1 cellular context compared by ENCODE assay signal in genomic region chr14:22664261-22664660, GRCh38.
TF ChIP-seq lines count a peak whose summit lies in the region.

No MANE protein-coding gene starts in this region.

TF ChIP-seq in HEK293, 187 proteins besides CTCF, POLR2A, EP300 and RAD21 (continued from another document and continues in another):
- TF ChIP-seq, protein P1, sequence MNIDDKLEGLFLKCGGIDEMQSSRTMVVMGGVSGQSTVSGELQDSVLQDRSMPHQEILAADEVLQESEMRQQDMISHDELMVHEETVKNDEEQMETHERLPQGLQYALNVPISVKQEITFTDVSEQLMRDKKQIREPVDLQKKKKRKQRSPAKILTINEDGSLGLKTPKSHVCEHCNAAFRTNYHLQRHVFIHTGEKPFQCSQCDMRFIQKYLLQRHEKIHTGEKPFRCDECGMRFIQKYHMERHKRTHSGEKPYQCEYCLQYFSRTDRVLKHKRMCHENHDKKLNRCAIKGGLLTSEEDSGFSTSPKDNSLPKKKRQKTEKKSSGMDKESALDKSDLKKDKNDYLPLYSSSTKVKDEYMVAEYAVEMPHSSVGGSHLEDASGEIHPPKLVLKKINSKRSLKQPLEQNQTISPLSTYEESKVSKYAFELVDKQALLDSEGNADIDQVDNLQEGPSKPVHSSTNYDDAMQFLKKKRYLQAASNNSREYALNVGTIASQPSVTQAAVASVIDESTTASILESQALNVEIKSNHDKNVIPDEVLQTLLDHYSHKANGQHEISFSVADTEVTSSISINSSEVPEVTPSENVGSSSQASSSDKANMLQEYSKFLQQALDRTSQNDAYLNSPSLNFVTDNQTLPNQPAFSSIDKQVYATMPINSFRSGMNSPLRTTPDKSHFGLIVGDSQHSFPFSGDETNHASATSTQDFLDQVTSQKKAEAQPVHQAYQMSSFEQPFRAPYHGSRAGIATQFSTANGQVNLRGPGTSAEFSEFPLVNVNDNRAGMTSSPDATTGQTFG (tag by site-specific recombination; IDR thresholded peaks at IDR 0.05; ENCODE audit: borderline replicate concordance) = no peak
- TF ChIP-seq ZNF660 (tag by site-specific recombination; IDR thresholded peaks at IDR 0.05) (peak; percentile 29; the same call in 1 of the 2 replicates), ZNF670 (tag by site-specific recombination; IDR thresholded peaks at IDR 0.05; ENCODE audit: low read depth) (no peak), PRDM10 (tag by site-specific recombination; IDR thresholded peaks at IDR 0.05) (peak; percentile 66), FEZF1 (tag by site-specific recombination; IDR thresholded peaks at IDR 0.05) (peak; percentile 84), ZNF473 (tag by site-specific recombination; IDR thresholded peaks at IDR 0.05) (no peak), ZNF394 (tag by site-specific recombination; IDR thresholded peaks at IDR 0.05; ENCODE audit: borderline replicate concordance) (peak; percentile 56; the same call in 1 of the 2 replicates), KLF1 (tag by site-specific recombination; IDR thresholded peaks at IDR 0.05) (peak; percentile 94), GLI4 (tag by site-specific recombination; IDR thresholded peaks at IDR 0.05) (no peak), ZBTB8A (tag by site-specific recombination; IDR thresholded peaks at IDR 0.05) (no peak), SP7 (tag by site-specific recombination; IDR thresholded peaks at IDR 0.05) (peak; percentile 96), ZBTB26 (tag by site-specific recombination; optimal IDR thresholded peaks at IDR 0.05) (no peak), SP2 (tag by site-specific recombination; IDR thresholded peaks at IDR 0.05) (no peak), ZNF48 (tag by site-specific recombination; IDR thresholded peaks at IDR 0.05) (no peak), TSHZ1 (tag by site-specific recombination; IDR thresholded peaks at IDR 0.05; ENCODE audit: borderline replicate concordance) (peak; percentile 81; the same call in 1 of the 2 replicates), ZBTB7A (tag by site-specific recombination; IDR thresholded peaks at IDR 0.05; ENCODE audit: low read depth) (no peak), ZNF701 (tag by site-specific recombination; IDR thresholded peaks at IDR 0.05) (no peak), ZNF558 (tag by site-specific recombination; IDR thresholded peaks at IDR 0.05) (no peak; the same call in 1 of the 2 replicates), PRDM1 (tag by site-specific recombination; IDR thresholded peaks at IDR 0.05) (no peak), ZEB2 (tag by site-specific recombination; IDR thresholded peaks at IDR 0.05) (peak; percentile 94), ZNF704 (tag by site-specific recombination; IDR thresholded peaks at IDR 0.05) (no peak), TCF7L2 (IDR thresholded peaks at IDR 0.05; ENCODE audit: borderline replicate concordance, low read depth, low read length) (peak; percentile 13; the same call in 1 of the 2 replicates), ZNF350 (tag by site-specific recombination; IDR thresholded peaks at IDR 0.05) (no peak), SP3 (tag by site-specific recombination; IDR thresholded peaks at IDR 0.05) (peak; percentile 60), ZNF785 (tag by site-specific recombination; IDR thresholded peaks at IDR 0.05) (no peak), ZNF292 (tag by site-specific recombination; IDR thresholded peaks at IDR 0.05; ENCODE audit: borderline replicate concordance, low read depth) (no peak), ZNF391 (tag by site-specific recombination; IDR thresholded peaks at IDR 0.05; ENCODE audit: borderline replicate concordance, low read depth) (no peak), HOXA7 (CRISPR knock-in tag; IDR thresholded peaks at IDR 0.05; ENCODE audit: borderline replicate concordance) (no peak), ZSCAN30 (tag by site-specific recombination; IDR thresholded peaks at IDR 0.05) (no peak), ZNF621 (tag by site-specific recombination; IDR thresholded peaks at IDR 0.05) (no peak), ELK4 (IDR thresholded peaks at IDR 0.05; ENCODE audit: borderline replicate concordance, low read depth, low read length) (no peak), YY1 (tag by site-specific recombination; IDR thresholded peaks at IDR 0.05) (no peak), GLI2 (tag by site-specific recombination; IDR thresholded peaks at IDR 0.05; ENCODE audit: borderline replicate concordance, low read depth) (no peak), ZSCAN23 (tag by site-specific recombination; IDR thresholded peaks at IDR 0.05) (peak; percentile 66; the same call in 1 of the 2 replicates), ZNF174 (tag by site-specific recombination; IDR thresholded peaks at IDR 0.05) (no peak), ZSCAN5A (tag by site-specific recombination; IDR thresholded peaks at IDR 0.05) (no peak), OVOL3 (tag by site-specific recombination; IDR thresholded peaks at IDR 0.05) (no peak), ZNF76 (tag by site-specific recombination; IDR thresholded peaks at IDR 0.05; ENCODE audit: borderline replicate concordance, low read depth) (peak; percentile 77; the same call in 1 of the 2 replicates), ZNF521 (tag by site-specific recombination; IDR thresholded peaks at IDR 0.05) (no peak)
- TF ChIP-seq, protein P2, sequence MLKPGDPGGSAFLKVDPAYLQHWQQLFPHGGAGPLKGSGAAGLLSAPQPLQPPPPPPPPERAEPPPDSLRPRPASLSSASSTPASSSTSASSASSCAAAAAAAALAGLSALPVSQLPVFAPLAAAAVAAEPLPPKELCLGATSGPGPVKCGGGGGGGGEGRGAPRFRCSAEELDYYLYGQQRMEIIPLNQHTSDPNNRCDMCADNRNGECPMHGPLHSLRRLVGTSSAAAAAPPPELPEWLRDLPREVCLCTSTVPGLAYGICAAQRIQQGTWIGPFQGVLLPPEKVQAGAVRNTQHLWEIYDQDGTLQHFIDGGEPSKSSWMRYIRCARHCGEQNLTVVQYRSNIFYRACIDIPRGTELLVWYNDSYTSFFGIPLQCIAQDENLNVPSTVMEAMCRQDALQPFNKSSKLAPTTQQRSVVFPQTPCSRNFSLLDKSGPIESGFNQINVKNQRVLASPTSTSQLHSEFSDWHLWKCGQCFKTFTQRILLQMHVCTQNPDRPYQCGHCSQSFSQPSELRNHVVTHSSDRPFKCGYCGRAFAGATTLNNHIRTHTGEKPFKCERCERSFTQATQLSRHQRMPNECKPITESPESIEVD (tag by site-specific recombination; IDR thresholded peaks at IDR 0.05) = peak; percentile 90
- TF ChIP-seq, protein P3, sequence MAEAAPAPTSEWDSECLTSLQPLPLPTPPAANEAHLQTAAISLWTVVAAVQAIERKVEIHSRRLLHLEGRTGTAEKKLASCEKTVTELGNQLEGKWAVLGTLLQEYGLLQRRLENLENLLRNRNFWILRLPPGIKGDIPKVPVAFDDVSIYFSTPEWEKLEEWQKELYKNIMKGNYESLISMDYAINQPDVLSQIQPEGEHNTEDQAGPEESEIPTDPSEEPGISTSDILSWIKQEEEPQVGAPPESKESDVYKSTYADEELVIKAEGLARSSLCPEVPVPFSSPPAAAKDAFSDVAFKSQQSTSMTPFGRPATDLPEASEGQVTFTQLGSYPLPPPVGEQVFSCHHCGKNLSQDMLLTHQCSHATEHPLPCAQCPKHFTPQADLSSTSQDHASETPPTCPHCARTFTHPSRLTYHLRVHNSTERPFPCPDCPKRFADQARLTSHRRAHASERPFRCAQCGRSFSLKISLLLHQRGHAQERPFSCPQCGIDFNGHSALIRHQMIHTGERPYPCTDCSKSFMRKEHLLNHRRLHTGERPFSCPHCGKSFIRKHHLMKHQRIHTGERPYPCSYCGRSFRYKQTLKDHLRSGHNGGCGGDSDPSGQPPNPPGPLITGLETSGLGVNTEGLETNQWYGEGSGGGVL (tag by site-specific recombination; IDR thresholded peaks at IDR 0.05) = no peak
- TF ChIP-seq, protein P4, sequence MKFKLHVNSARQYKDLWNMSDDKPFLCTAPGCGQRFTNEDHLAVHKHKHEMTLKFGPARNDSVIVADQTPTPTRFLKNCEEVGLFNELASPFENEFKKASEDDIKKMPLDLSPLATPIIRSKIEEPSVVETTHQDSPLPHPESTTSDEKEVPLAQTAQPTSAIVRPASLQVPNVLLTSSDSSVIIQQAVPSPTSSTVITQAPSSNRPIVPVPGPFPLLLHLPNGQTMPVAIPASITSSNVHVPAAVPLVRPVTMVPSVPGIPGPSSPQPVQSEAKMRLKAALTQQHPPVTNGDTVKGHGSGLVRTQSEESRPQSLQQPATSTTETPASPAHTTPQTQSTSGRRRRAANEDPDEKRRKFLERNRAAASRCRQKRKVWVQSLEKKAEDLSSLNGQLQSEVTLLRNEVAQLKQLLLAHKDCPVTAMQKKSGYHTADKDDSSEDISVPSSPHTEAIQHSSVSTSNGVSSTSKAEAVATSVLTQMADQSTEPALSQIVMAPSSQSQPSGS (tag by site-specific recombination; IDR thresholded peaks at IDR 0.05; ENCODE audit: low read depth) = peak; percentile 97
